9 cellular contexts compared by ENCODE assay signal in genomic region chr15:86850939-86851338, GRCh38.
"Had no signal": no experiment of that assay in that cellular context is flagged by ENCODE, and none has a peak within 500 bp of the region (broad histone marks: within the 10 kb centered on the region; RNA-seq: fewer than 3 reads in every experiment).

No MANE protein-coding gene starts in this region.

- DNase-seq: GM23248, GOT3, H7, H9, HCEC 1CT, HFFc6 had no signal

- H3K27ac ChIP-seq: GM23248 had no signal

- H3K36me3 ChIP-seq: HAP-1 had no signal

- H3K4me1 ChIP-seq: HAP-1 had no signal

- H3K4me3 ChIP-seq: GM23248, GM23338, HAP-1 had no signal

- H3K9me3 ChIP-seq: HAP-1 had no signal

- ATAC-seq: GM23338, HCT116 had no signal
